In the genomic region with DNA sequence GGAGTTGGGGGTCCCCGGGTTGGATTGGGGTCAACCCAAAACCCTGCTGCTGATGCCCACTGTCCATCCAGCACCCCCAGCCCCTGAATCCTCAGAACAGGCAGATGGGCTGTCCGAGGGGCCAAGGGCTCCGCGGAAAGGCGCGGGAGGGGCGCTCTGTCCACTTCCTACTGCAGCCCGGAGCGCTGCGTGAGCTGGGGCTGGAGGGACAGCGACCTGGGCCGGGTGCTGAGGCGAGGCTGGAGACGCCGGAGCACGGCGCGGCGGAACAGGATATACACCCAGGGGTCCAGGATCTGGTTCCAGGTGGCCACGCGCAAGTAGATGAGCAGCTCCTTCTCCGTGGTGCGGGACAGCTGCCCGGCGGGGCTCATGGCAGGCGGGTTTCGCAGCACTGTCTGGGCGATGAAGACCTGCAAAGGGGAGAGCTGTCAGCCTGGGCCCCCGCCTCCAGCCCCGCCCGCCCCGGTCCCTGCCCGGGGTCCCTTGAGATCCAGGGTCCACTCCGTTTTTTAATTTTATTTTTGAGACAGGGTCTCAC, we compare ENCODE assay signal across 1 cellular context.
TF ChIP-seq lines count a peak whose summit lies in the region.

No MANE protein-coding gene starts in this region.

TF ChIP-seq in K562, 482 proteins besides CTCF, POLR2A, EP300 and RAD21:
- TF ChIP-seq, protein P1, sequence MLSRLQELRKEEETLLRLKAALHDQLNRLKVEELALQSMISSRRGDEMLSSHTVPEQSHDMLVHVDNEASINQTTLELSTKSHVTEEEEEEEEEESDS (CRISPR knock-in tag; IDR thresholded peaks at IDR 0.05) = no peak
- TF ChIP-seq, protein P2, sequence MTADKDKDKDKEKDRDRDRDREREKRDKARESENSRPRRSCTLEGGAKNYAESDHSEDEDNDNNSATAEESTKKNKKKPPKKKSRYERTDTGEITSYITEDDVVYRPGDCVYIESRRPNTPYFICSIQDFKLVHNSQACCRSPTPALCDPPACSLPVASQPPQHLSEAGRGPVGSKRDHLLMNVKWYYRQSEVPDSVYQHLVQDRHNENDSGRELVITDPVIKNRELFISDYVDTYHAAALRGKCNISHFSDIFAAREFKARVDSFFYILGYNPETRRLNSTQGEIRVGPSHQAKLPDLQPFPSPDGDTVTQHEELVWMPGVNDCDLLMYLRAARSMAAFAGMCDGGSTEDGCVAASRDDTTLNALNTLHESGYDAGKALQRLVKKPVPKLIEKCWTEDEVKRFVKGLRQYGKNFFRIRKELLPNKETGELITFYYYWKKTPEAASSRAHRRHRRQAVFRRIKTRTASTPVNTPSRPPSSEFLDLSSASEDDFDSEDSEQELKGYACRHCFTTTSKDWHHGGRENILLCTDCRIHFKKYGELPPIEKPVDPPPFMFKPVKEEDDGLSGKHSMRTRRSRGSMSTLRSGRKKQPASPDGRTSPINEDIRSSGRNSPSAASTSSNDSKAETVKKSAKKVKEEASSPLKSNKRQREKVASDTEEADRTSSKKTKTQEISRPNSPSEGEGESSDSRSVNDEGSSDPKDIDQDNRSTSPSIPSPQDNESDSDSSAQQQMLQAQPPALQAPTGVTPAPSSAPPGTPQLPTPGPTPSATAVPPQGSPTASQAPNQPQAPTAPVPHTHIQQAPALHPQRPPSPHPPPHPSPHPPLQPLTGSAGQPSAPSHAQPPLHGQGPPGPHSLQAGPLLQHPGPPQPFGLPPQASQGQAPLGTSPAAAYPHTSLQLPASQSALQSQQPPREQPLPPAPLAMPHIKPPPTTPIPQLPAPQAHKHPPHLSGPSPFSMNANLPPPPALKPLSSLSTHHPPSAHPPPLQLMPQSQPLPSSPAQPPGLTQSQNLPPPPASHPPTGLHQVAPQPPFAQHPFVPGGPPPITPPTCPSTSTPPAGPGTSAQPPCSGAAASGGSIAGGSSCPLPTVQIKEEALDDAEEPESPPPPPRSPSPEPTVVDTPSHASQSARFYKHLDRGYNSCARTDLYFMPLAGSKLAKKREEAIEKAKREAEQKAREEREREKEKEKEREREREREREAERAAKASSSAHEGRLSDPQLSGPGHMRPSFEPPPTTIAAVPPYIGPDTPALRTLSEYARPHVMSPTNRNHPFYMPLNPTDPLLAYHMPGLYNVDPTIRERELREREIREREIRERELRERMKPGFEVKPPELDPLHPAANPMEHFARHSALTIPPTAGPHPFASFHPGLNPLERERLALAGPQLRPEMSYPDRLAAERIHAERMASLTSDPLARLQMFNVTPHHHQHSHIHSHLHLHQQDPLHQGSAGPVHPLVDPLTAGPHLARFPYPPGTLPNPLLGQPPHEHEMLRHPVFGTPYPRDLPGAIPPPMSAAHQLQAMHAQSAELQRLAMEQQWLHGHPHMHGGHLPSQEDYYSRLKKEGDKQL (CRISPR knock-in tag; IDR thresholded peaks at IDR 0.05; ENCODE audit: borderline replicate concordance) = no peak
- peak; percentile 40; the same call in 1 of the 2 replicates for TF ChIP-seq POLR2G (IDR thresholded peaks at IDR 0.05; ENCODE audit: low read depth, low read length)
- 0 out of 2 replicates have a peak, but pooled peaks have one; percentile 19 for TF ChIP-seq RBFOX2 (IDR thresholded peaks at IDR 0.05; ENCODE audit: low read depth, low read length)
- TF ChIP-seq, protein P3, sequence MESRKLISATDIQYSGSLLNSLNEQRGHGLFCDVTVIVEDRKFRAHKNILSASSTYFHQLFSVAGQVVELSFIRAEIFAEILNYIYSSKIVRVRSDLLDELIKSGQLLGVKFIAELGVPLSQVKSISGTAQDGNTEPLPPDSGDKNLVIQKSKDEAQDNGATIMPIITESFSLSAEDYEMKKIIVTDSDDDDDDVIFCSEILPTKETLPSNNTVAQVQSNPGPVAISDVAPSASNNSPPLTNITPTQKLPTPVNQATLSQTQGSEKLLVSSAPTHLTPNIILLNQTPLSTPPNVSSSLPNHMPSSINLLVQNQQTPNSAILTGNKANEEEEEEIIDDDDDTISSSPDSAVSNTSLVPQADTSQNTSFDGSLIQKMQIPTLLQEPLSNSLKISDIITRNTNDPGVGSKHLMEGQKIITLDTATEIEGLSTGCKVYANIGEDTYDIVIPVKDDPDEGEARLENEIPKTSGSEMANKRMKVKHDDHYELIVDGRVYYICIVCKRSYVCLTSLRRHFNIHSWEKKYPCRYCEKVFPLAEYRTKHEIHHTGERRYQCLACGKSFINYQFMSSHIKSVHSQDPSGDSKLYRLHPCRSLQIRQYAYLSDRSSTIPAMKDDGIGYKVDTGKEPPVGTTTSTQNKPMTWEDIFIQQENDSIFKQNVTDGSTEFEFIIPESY (CRISPR knock-in tag; IDR thresholded peaks at IDR 0.05) = peak; percentile 41; the same call in 1 of the 2 replicates
